ENCODE assay signal across 20 cellular contexts in genomic region chr11:96323643-96323985, GRCh38. TPM values are rescaled to one million over a fixed set of nuclear protein-coding genes. Genes with fewer than 3 reads are reported as not detected.
DNase-seq lines count a peak whose midpoint lies in the region; ATAC-seq, FAIRE-seq and TF ChIP-seq lines count a peak whose summit lies in the region.
"Had no signal": no experiment of that assay in that cellular context is flagged by ENCODE, and none has a peak within 500 bp of the region (broad histone marks: within the 10 kb centered on the region; RNA-seq: fewer than 3 reads in every experiment).

No MANE protein-coding gene starts in this region.

- peaks cover 90% of the 10 kb centered on the region for H3K4me1 Mint-ChIP-seq in HFFc6 (ENCODE audit: low read depth)
- H3K4me1 Mint-ChIP-seq in astrocyte (ENCODE audit: low read depth, unreplicated experiment) = peaks cover 79% of the 10 kb centered on the region
- H3K4me1 Mint-ChIP-seq in naive thymus-derived CD4-positive, alpha-beta T cell = peaks cover 30 to 99% (median 90%) of the 10 kb centered on the region in 7 donors
- peaks cover 31% of the 10 kb centered on the region for H3K4me1 Mint-ChIP-seq in type B pancreatic cell (ENCODE audit: unreplicated experiment)
- H3K4me1 Mint-ChIP-seq in activated T-helper 2 cell treated with anti-CD3 and anti-CD28 coated beads, Interferon-gamma antibody, Interleukin-2, Interleukin-4, amounts not matched to agents 10 μg/mL and 5 μg/mL and 100 μg/mL, durations not matched to agents 14 hours and 24 hours and 36 hours (ENCODE audit: low read depth) = peaks cover 20% of the 10 kb centered on the region

- H3K36me3 ChIP-seq in astrocyte (ENCODE audit: insufficient read depth, low read length) = no peaks in the 10 kb centered on the region
- no peaks in the 10 kb centered on the region for H3K36me3 ChIP-seq in naive thymus-derived CD4-positive, alpha-beta T cell (ENCODE audit: control insufficient read depth in 2 of 3, insufficient read depth in 3 of 3, low read length in 3 of 3)

- H3K9me3 Mint-ChIP-seq in HFFc6 (no peaks in the 10 kb centered on the region), astrocyte (ENCODE audit: unreplicated experiment) (no peaks in the 10 kb centered on the region), type B pancreatic cell (peaks cover 9% of the 10 kb centered on the region)
- no peaks in the 10 kb centered on the region for H3K9me3 Mint-ChIP-seq in naive thymus-derived CD4-positive, alpha-beta T cell
- H3K9me3 Mint-ChIP-seq in activated T-helper 2 cell treated with anti-CD3 and anti-CD28 coated beads, Interferon-gamma antibody, Interleukin-2, Interleukin-4, amounts not matched to agents 10 μg/mL and 5 μg/mL and 100 μg/mL, durations not matched to agents 14 hours and 24 hours and 36 hours = no peaks in the 10 kb centered on the region
- H3K9me3 Mint-ChIP-seq: CD4-positive, CD25-positive, alpha-beta regulatory T cell; H9 had no signal

- no peak overlapping the region for H3K4me3 ChIP-seq in astrocyte (ENCODE audit: insufficient read depth, low read depth, low read length)
- no peak overlapping the region for H3K4me3 ChIP-seq in naive thymus-derived CD4-positive, alpha-beta T cell (ENCODE audit: low read length)

- POLR2A ChIA-PET in naive thymus-derived CD4-positive, alpha-beta T cell (lab: Charles Lee) = interaction anchor here (1.0 to 1.5 kb wide), 3 partner anchors 8 to 19 kb away, joined by 3 read pairs; no protein-coding TSS in a partner anchor

- no peak for FAIRE-seq in astrocyte (lab: Jason Lieb, UNC)
- FAIRE-seq: D721Med, HTR-8/SVneo had no signal

- H3K4me3 Mint-ChIP-seq in HFFc6 = no peak overlapping the region
- H3K4me3 Mint-ChIP-seq in astrocyte (ENCODE audit: unreplicated experiment) = peak overlapping the region; percentile 8
- H3K4me3 Mint-ChIP-seq in naive thymus-derived CD4-positive, alpha-beta T cell = peak overlapping the region in 4 of 10 donors; percentile 18 to 59 (median 56)
- no peak overlapping the region for H3K4me3 Mint-ChIP-seq in type B pancreatic cell
- no peak overlapping the region for H3K4me3 Mint-ChIP-seq in activated T-helper 2 cell treated with anti-CD3 and anti-CD28 coated beads, Interferon-gamma antibody, Interleukin-2, Interleukin-4, amounts not matched to agents 10 μg/mL and 5 μg/mL and 100 μg/mL, durations not matched to agents 14 hours and 24 hours and 36 hours (ENCODE audit: low read depth)
- H3K4me3 Mint-ChIP-seq: B cell, H9 had no signal

- H3K79me2 ChIP-seq in astrocyte (ENCODE audit: insufficient read depth, low read length) = peaks cover 95% of the 10 kb centered on the region

- ATAC-seq in naive thymus-derived CD4-positive, alpha-beta T cell = no peak

- intact Hi-C loops in naive thymus-derived CD4-positive, alpha-beta T cell (cut with micrococcal nuclease) = no loop called here
- intact Hi-C loops in activated T-helper 2 cell treated with anti-CD3 and anti-CD28 coated beads, Interferon-gamma antibody, Interleukin-2, Interleukin-4, amounts not matched to agents 10 μg/mL and 5 μg/mL and 100 μg/mL, durations not matched to agents 14 hours and 24 hours and 36 hours (cut with micrococcal nuclease) = no loop called here

- CTCF ChIA-PET in naive thymus-derived CD4-positive, alpha-beta T cell (lab: Charles Lee) = interaction anchor here (1.1 kb wide), 2 partner anchors 13 to 16 kb away, joined by 3 read pairs; no protein-coding TSS in a partner anchor

- TF ChIP-seq CTCF in HFFc6 (IDR thresholded peaks at IDR 0.05) = no peak
- no peak for TF ChIP-seq CTCF in astrocyte (IDR thresholded peaks at IDR 0.05; ENCODE audit: insufficient read depth, low read depth, low read length)
- no peak for TF ChIP-seq CTCF in type B pancreatic cell (conservative IDR thresholded peaks at IDR 0.05)

- H3K36me3 Mint-ChIP-seq in HFFc6 (ENCODE audit: low read depth) (peaks cover 52% of the 10 kb centered on the region), astrocyte (ENCODE audit: low read depth, unreplicated experiment) (peaks cover 11% of the 10 kb centered on the region), type B pancreatic cell (peaks cover 21% of the 10 kb centered on the region)
- H3K36me3 Mint-ChIP-seq in naive thymus-derived CD4-positive, alpha-beta T cell = peaks cover 13 to 78% (median 41%) of the 10 kb centered on the region in 5 donors
- H3K36me3 Mint-ChIP-seq in activated T-helper 2 cell treated with anti-CD3 and anti-CD28 coated beads, Interferon-gamma antibody, Interleukin-2, Interleukin-4, amounts not matched to agents 10 μg/mL and 5 μg/mL and 100 μg/mL, durations not matched to agents 14 hours and 24 hours and 36 hours (ENCODE audit: low read depth) = peaks cover 44% of the 10 kb centered on the region

- H3K9ac ChIP-seq in astrocyte (ENCODE audit: low read length) = no peak overlapping the region

- H3K27ac Mint-ChIP-seq in HFFc6 (peak overlapping the region; percentile 88), astrocyte (ENCODE audit: unreplicated experiment) (peak overlapping the region; percentile 100), type B pancreatic cell (peak overlapping the region; percentile 87)
- peak overlapping the region in 7 of 9 donors; percentile 15 to 81 (median 70) for H3K27ac Mint-ChIP-seq in naive thymus-derived CD4-positive, alpha-beta T cell
- no peak overlapping the region for H3K27ac Mint-ChIP-seq in activated T-helper 2 cell treated with anti-CD3 and anti-CD28 coated beads, Interferon-gamma antibody, Interleukin-2, Interleukin-4, amounts not matched to agents 10 μg/mL and 5 μg/mL and 100 μg/mL, durations not matched to agents 14 hours and 24 hours and 36 hours
- H3K27ac Mint-ChIP-seq: B cell had no signal

- no peaks in the 10 kb centered on the region for H4K20me1 ChIP-seq in astrocyte (ENCODE audit: insufficient read depth, low read length)

- H3K27ac ChIP-seq in astrocyte (ENCODE audit: low read depth, low read length) = peak overlapping the region; percentile 88
- H3K27ac ChIP-seq in naive thymus-derived CD4-positive, alpha-beta T cell (ENCODE audit: low read depth, low read length) = no peak overlapping the region
- H3K27ac ChIP-seq: HL-60 had no signal

- H3K4me2 ChIP-seq in astrocyte (ENCODE audit: low read length) = no peak overlapping the region

- H3K4me1 ChIP-seq in astrocyte (ENCODE audit: insufficient read depth, low read length) = peaks cover 47% of the 10 kb centered on the region
- H3K4me1 ChIP-seq in naive thymus-derived CD4-positive, alpha-beta T cell (ENCODE audit: control insufficient read depth in 2 of 2, insufficient read depth in 2 of 2, low read length in 2 of 2) = peaks cover 4 to 57% of the 10 kb centered on the region in 2 donors

- H3K27me3 Mint-ChIP-seq in HFFc6 (ENCODE audit: insufficient read depth) (no peaks in the 10 kb centered on the region; the same call in 1 of the 2 replicates), astrocyte (ENCODE audit: low read depth, unreplicated experiment) (no peaks in the 10 kb centered on the region), type B pancreatic cell (no peaks in the 10 kb centered on the region)
- no peaks in the 10 kb centered on the region for H3K27me3 Mint-ChIP-seq in naive thymus-derived CD4-positive, alpha-beta T cell
- H3K27me3 Mint-ChIP-seq in activated T-helper 2 cell treated with anti-CD3 and anti-CD28 coated beads, Interferon-gamma antibody, Interleukin-2, Interleukin-4, amounts not matched to agents 10 μg/mL and 5 μg/mL and 100 μg/mL, durations not matched to agents 14 hours and 24 hours and 36 hours (ENCODE audit: low read depth) = no peaks in the 10 kb centered on the region
- H3K27me3 Mint-ChIP-seq: B cell; CD4-positive, CD25-positive, alpha-beta regulatory T cell had no signal

- H3K9me3 ChIP-seq in astrocyte (ENCODE audit: insufficient read depth, low read depth, low read length) = no peaks in the 10 kb centered on the region
- no peaks in the 10 kb centered on the region for H3K9me3 ChIP-seq in naive thymus-derived CD4-positive, alpha-beta T cell (ENCODE audit: control insufficient read depth in 2 of 3, low read length in 3 of 3)

- no peak overlapping the region for H2AFZ ChIP-seq in astrocyte (ENCODE audit: low read depth, low read length)

- DNase-seq in HFFc6 = no peak
- no peak for DNase-seq in astrocyte (ENCODE audit: low read depth)
- DNase-seq in naive thymus-derived CD4-positive, alpha-beta T cell = no peak
- DNase-seq in type B pancreatic cell (ENCODE audit: extremely low spot score, unreplicated experiment) = no peak
- DNase-seq in activated T-helper 2 cell treated with anti-CD3 and anti-CD28 coated beads, Interferon-gamma antibody, Interleukin-2, Interleukin-4, amounts not matched to agents 10 μg/mL and 5 μg/mL and 100 μg/mL, durations not matched to agents 14 hours and 24 hours and 36 hours (ENCODE audit: low spot score) = no peak
- DNase-seq in NCI-H82 treated with DMSO at 0.1 percent for 48 hours (lab: John Stamatoyannopoulos, UW; ENCODE audit: unreplicated experiment) = no peak
- no peak for DNase-seq in KG1 (lab: John Stamatoyannopoulos, UW)
- DNase-seq: CD4-positive, CD25-positive, alpha-beta regulatory T cell; DMS79; H9; MV-4-11; NCI-H1417; NCI-H2029; NCI-H2171; NCI-H446 treated with DMSO at 0.1 percent for 48 hours; NCI-H748 treated with DMSO at 0.1 percent for 48 hours had no signal

- no peaks in the 10 kb centered on the region for H3K27me3 ChIP-seq in astrocyte (ENCODE audit: insufficient read depth, low read length)
- H3K27me3 ChIP-seq in naive thymus-derived CD4-positive, alpha-beta T cell (ENCODE audit: control insufficient read depth in 2 of 2, insufficient read depth in 2 of 2, low read length in 2 of 2) = no peaks in the 10 kb centered on the region

RNA-seq across cellular contexts. Expression of gene MAML2, which starts 19.4 kb away (rescaled TPM):
- 10 to 100 TPM; 24.9 to 30.8 (median 28.3) TPM for total RNA-seq in HFFc6 (2021; fragmentation: NEBNext Ultra II Directional; extraction: Animal tissue kit (Norgen Biotek cat#: 25700))
- total RNA-seq in astrocyte (27.1 and 27.4 TPM in 2 replicates), type B pancreatic cell (ENCODE audit: low replicate concordance) (20.8 and 33.6 TPM in 2 replicates)
- total RNA-seq in naive thymus-derived CD4-positive, alpha-beta T cell = 10 to 100 TPM; 15.6 to 81.3 (median 68.2) TPM
- 10 to 100 TPM; 12.6 to 38.6 TPM for polyA plus RNA-seq in naive thymus-derived CD4-positive, alpha-beta T cell
- 10.5 and 11.8 TPM in 2 replicates for total RNA-seq in activated T-helper 2 cell treated with anti-CD3 and anti-CD28 coated beads, Interferon-gamma antibody, Interleukin-2, Interleukin-4, amounts not matched to agents 10 μg/mL and 5 μg/mL and 100 μg/mL, durations not matched to agents 14 hours and 24 hours and 36 hours
